ENCODE assay signal across 8 cellular contexts in genomic region chr4:37976513-37976912, GRCh38. TPM values are rescaled to one million over a fixed set of nuclear protein-coding genes. Genes with fewer than 3 reads are reported as not detected.
DNase-seq lines count a peak whose midpoint lies in the region; ATAC-seq and TF ChIP-seq lines count a peak whose summit lies in the region.

No MANE protein-coding gene starts in this region.

- DNase-seq in ELR (ENCODE audit: low read depth) (peak; percentile 12), SK-N-MC (ENCODE audit: low read depth, low spot score) (no peak), fibroblast of pulmonary artery (ENCODE audit: low read depth) (no peak), prostate gland (ENCODE audit: low spot score) (no peak), KG1 (lab: John Stamatoyannopoulos, UW) (no peak), NCI-H748 (lab: John Stamatoyannopoulos, UW; ENCODE audit: unreplicated experiment) (no peak)

- no peak for TF ChIP-seq POLR2A in prostate gland (IDR thresholded peaks at IDR 0.05)

- TF ChIP-seq CTCF in fibroblast of pulmonary artery (IDR thresholded peaks at IDR 0.05; ENCODE audit: low read length, missing control alignments) (no peak), prostate gland (IDR thresholded peaks at IDR 0.05) (no peak)

- H3K9me3 ChIP-seq in SK-N-MC (ENCODE audit: low read depth, low read length) (no peaks in the 10 kb centered on the region), prostate gland (no peaks in the 10 kb centered on the region)

- ATAC-seq in HG03460 (IDR thresholded peaks at IDR 0.05; ENCODE audit: unreplicated experiment), result no peak
- no peak for ATAC-seq in HG03025 (IDR thresholded peaks at IDR 0.05; ENCODE audit: low FRiP score, unreplicated experiment)

- H3K4me3 ChIP-seq in SK-N-MC (peak overlapping the region; percentile 74), fibroblast of pulmonary artery (replicated peaks; ENCODE audit: low read depth, low read length) (peak overlapping the region; percentile 55), prostate gland (peak overlapping the region; percentile 65 to 82)

- intact Hi-C loops in prostate gland (cut with DNase I), result loop anchor here (5.0 kb wide), 5 partner anchors 61 to 289 kb away; partner anchors contain the start of genes PGM2, RELL1 and TBC1D1

- 45% methylated on average over 3 of the region's 3 CpGs for WGBS in prostate gland

- no peaks in the 10 kb centered on the region for H3K36me3 ChIP-seq in SK-N-MC (ENCODE audit: insufficient read depth, low read length)
- no peaks in the 10 kb centered on the region for H3K36me3 ChIP-seq in prostate gland

- no peak overlapping the region for H3K27ac ChIP-seq in SK-N-MC
- peak overlapping the region; percentile 82 to 88 for H3K27ac ChIP-seq in prostate gland

- H3K27me3 ChIP-seq in prostate gland (replicated peaks; ENCODE audit: insufficient read depth), result no peaks in the 10 kb centered on the region

- H3K4me1 ChIP-seq in prostate gland (replicated peaks), result no peaks in the 10 kb centered on the region

- H3K9ac ChIP-seq in SK-N-MC (ENCODE audit: insufficient read length), result peak overlapping the region; percentile 66

RNA-seq across cellular contexts. Expression of gene PTTG2, which starts 16.3 kb away (rescaled TPM):
- 1 to 10 TPM in 1 of 2 donors, not detected in 1; 2.6 TPM for total RNA-seq in prostate gland
